Comparison of ENCODE assay signal across 28 cellular contexts in genomic region chr12:113613414-113613813, GRCh38.
"Had no signal": no experiment of that assay in that cellular context is flagged by ENCODE, and none has a peak within 500 bp of the region (broad histone marks: within the 10 kb centered on the region; RNA-seq: fewer than 3 reads in every experiment).

No MANE protein-coding gene starts in this region.

- FAIRE-seq: urothelium cell line had no signal

- H3K4me1 Mint-ChIP-seq: stimulated activated effector memory CD8-positive, alpha-beta T cell treated with anti-CD3 and anti-CD28 coated beads, Interleukin-12 subunit alpha, Interleukin-12 subunit beta, amount 100 ng/mL, for 72 hours; stimulated activated memory B cell treated with anti-CD40 and anti-IgM and Interleukin-4, amounts not matched to agents 10 μg/mL and 1 μg/mL and 100 μg/mL, for 72 hours; stimulated activated naive B cell treated with anti-CD40 and anti-IgM and Interleukin-4, amounts not matched to agents 10 μg/mL and 1 μg/mL and 100 μg/mL, for 72 hours; stimulated activated naive CD8-positive, alpha-beta T cell treated with anti-CD3 and anti-CD28 coated beads, Interleukin-15, amount 100 ng/mL, for 72 hours had no signal

- H3K9me3 ChIP-seq: suprapubic skin, testis, thoracic aorta, thyroid gland, tibial artery, upper lobe of left lung, upper lobe of right lung, uterus, vagina had no signal

- H3K27ac Mint-ChIP-seq: stimulated activated effector memory CD8-positive, alpha-beta T cell treated with anti-CD3 and anti-CD28 coated beads, Interleukin-12 subunit alpha, Interleukin-12 subunit beta, amount 100 ng/mL, for 72 hours; stimulated activated memory B cell treated with anti-CD40 and anti-IgM and Interleukin-4, amounts not matched to agents 10 μg/mL and 1 μg/mL and 100 μg/mL, for 72 hours; stimulated activated naive B cell treated with anti-CD40 and anti-IgM and Interleukin-4, amounts not matched to agents 10 μg/mL and 1 μg/mL and 100 μg/mL, for 72 hours; stimulated activated naive CD8-positive, alpha-beta T cell treated with anti-CD3 and anti-CD28 coated beads, Interleukin-15, amount 100 ng/mL, for 72 hours; stimulated activated naive CD8-positive, alpha-beta T cell treated with anti-CD3 and anti-CD28 coated beads, Interleukin-15, Interleukin-2, amounts not matched to agents 100 ng/mL and 50 ng/mL, for 24 hours; type B pancreatic cell had no signal

- H3K27me3 ChIP-seq: testis, thyroid gland, vagina had no signal

- DNase-seq: stimulated activated CD4-positive, alpha-beta T cell treated with anti-CD3 and anti-CD28 coated beads, Interleukin-2, amount 100 ng/mL, for 48 hours; stimulated activated CD4-positive, alpha-beta T cell treated with anti-CD3 and anti-CD28 coated beads, Interleukin-4, amount 100 ng/mL, for 1 hour; stimulated activated CD4-positive, alpha-beta T cell treated with anti-CD3 and anti-CD28 coated beads, Interleukin-4, amount 100 ng/mL, for 24 hours; stimulated activated CD4-positive, alpha-beta T cell treated with anti-CD3 and anti-CD28 coated beads, Interleukin-4, amount 100 ng/mL, for 4 hours; stimulated activated CD8-positive, alpha-beta memory T cell treated with anti-CD3 and anti-CD28 coated beads, Interleukin-4, amount 100 ng/mL, for 48 hours; stimulated activated naive B cell treated with anti-CD40 and anti-IgM and Interleukin-4, amounts not matched to agents 10 μg/mL and 1 μg/mL and 100 μg/mL, for 72 hours; stimulated activated naive CD4-positive, alpha-beta T cell; stimulated activated naive CD4-positive, alpha-beta T cell treated with Interleukin-2 at 50 U/mL for 16 hours; stimulated activated naive CD8-positive, alpha-beta T cell treated with anti-CD3 and anti-CD28 coated beads, Interleukin-15, amount 100 ng/mL, for 72 hours; stimulated activated naive CD8-positive, alpha-beta T cell treated with anti-CD3 and anti-CD28 coated beads, Interleukin-15, Interleukin-2, amounts not matched to agents 100 U/mL and 50 U/mL, for 24 hours; stomach; substantia nigra; testis; thyroid gland; tibial artery; trophoblast cell; upper lobe of left lung; upper lobe of right lung; uterus had no signal

- H3K4me1 ChIP-seq: suprapubic skin, testis, thyroid gland, tibial artery, tibial nerve, upper lobe of left lung, upper lobe of right lung, uterus, vagina had no signal

- H3K36me3 ChIP-seq: stomach, suprapubic skin, thoracic aorta, thyroid gland, tibial artery, tibial nerve, upper lobe of left lung, upper lobe of right lung, uterus, vagina had no signal

- H3K4me3 Mint-ChIP-seq: stimulated activated effector memory CD8-positive, alpha-beta T cell treated with anti-CD3 and anti-CD28 coated beads, Interleukin-12 subunit alpha, Interleukin-12 subunit beta, amount 100 ng/mL, for 72 hours; stimulated activated memory B cell treated with anti-CD40 and anti-IgM and Interleukin-4, amounts not matched to agents 10 μg/mL and 1 μg/mL and 100 μg/mL, for 72 hours; stimulated activated naive B cell treated with anti-CD40 and anti-IgM and Interleukin-4, amounts not matched to agents 10 μg/mL and 1 μg/mL and 100 μg/mL, for 72 hours; stimulated activated naive CD8-positive, alpha-beta T cell treated with anti-CD3 and anti-CD28 coated beads, Interleukin-15, amount 100 ng/mL, for 72 hours; stimulated activated naive CD8-positive, alpha-beta T cell treated with anti-CD3 and anti-CD28 coated beads, Interleukin-15, Interleukin-2, amounts not matched to agents 100 ng/mL and 50 ng/mL, for 24 hours; type B pancreatic cell had no signal

- ATAC-seq: stimulated activated effector memory CD8-positive, alpha-beta T cell treated with anti-CD3 and anti-CD28 coated beads, Interleukin-12 subunit alpha, Interleukin-12 subunit beta, amount 100 ng/mL, for 72 hours; stimulated activated memory B cell treated with anti-CD40 and anti-IgM and Interleukin-4, amounts not matched to agents 10 μg/mL and 1 μg/mL and 100 μg/mL, for 72 hours; stimulated activated naive B cell treated with anti-CD40 and anti-IgM and Interleukin-4, amounts not matched to agents 10 μg/mL and 1 μg/mL and 100 μg/mL, for 72 hours; stimulated activated naive CD8-positive, alpha-beta T cell treated with anti-CD3 and anti-CD28 coated beads, Interleukin-15, amount 100 ng/mL, for 72 hours; stimulated activated naive CD8-positive, alpha-beta T cell treated with anti-CD3 and anti-CD28 coated beads, Interleukin-15, Interleukin-2, amounts not matched to agents 100 U/mL and 50 U/mL, for 24 hours; upper lobe of right lung had no signal

- H3K4me3 ChIP-seq: stomach, suprapubic skin, testis, thoracic aorta, thyroid gland, tibial artery, tibial nerve, upper lobe of left lung, upper lobe of right lung, uterus, vagina had no signal

- H3K36me3 Mint-ChIP-seq: stimulated activated effector memory CD8-positive, alpha-beta T cell treated with anti-CD3 and anti-CD28 coated beads, Interleukin-12 subunit alpha, Interleukin-12 subunit beta, amount 100 ng/mL, for 72 hours; stimulated activated memory B cell treated with anti-CD40 and anti-IgM and Interleukin-4, amounts not matched to agents 10 μg/mL and 1 μg/mL and 100 μg/mL, for 72 hours; stimulated activated naive B cell treated with anti-CD40 and anti-IgM and Interleukin-4, amounts not matched to agents 10 μg/mL and 1 μg/mL and 100 μg/mL, for 72 hours; type B pancreatic cell had no signal

- H3K27ac ChIP-seq: stomach, suprapubic skin, testis, thoracic aorta, thyroid gland, tibial artery, tibial nerve, upper lobe of left lung, upper lobe of right lung, uterus, vagina had no signal

- H3K9me3 Mint-ChIP-seq: stimulated activated effector memory CD8-positive, alpha-beta T cell treated with anti-CD3 and anti-CD28 coated beads, Interleukin-12 subunit alpha, Interleukin-12 subunit beta, amount 100 ng/mL, for 72 hours; stimulated activated memory B cell treated with anti-CD40 and anti-IgM and Interleukin-4, amounts not matched to agents 10 μg/mL and 1 μg/mL and 100 μg/mL, for 72 hours; stimulated activated naive CD8-positive, alpha-beta T cell treated with anti-CD3 and anti-CD28 coated beads, Interleukin-15, Interleukin-2, amounts not matched to agents 100 ng/mL and 50 ng/mL, for 24 hours; type B pancreatic cell had no signal
